ENCODE assay signal across 8 cellular contexts in the genomic region with DNA sequence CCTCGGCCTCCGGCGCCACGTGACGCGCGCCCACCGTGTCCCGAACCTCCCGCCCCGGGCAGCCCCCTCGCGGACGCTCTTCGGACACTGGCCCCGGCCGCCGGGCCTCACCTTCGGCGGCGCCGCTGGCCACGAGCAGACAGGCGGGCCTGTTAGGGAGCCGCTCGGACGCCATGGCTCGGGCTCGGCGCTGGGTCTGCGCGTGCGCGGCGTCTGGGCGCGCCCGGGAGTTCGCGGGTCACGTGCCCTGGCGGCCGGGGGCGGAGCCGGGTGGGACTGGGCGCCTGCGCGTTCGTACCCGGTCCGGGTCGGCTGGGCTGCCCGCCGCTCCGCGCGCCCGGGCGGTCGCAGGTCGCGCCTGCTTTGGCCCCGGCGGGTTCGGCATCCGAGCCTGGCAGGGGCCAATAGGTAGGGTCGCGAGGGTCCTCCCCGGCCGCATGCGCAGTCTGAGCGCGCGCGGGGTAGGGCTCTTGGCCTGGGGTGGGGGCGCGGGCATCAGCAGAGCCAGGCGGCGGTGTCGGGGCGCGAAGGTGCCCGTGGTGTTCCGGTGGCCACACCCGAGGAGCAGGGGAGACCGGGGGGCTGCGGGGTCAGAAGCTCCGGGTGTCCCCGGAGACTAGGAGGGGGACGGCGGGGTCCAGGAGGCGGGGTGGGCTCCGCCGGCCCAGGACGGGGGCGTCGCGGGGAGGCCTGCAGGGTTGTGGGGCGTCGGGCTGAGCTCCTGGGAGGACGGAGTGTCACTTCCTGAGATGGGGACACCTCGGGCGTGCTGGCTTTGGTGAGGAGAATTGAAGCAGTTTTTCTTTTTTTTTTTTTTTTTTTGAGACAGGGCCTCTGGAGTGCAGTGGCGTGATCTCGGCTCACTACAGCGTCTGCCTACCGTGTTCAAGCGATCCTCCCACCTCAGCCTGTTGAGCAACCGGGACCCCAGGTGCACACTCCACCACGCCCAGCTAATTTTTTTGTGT. TPM values are rescaled to one million over a fixed set of nuclear protein-coding genes. Genes with fewer than 3 reads are reported as not detected.
DNase-seq lines count a peak whose midpoint lies in the region; ATAC-seq and TF ChIP-seq lines count a peak whose summit lies in the region.

Gene GATD1 (minus strand): TSS at position 200 of the 968 bp plus-strand sequence. CDS start 25 bp downstream, at position 175.

- peak within 1 kb of the TSS; percentile 93 to 95 for H3K9ac ChIP-seq in colonic mucosa (ENCODE audit: low read depth in 2 of 2, low read length in 2 of 2)

- H3K4me3 ChIP-seq in colonic mucosa, result peak within 1 kb of the TSS; percentile 72

- H3K27ac ChIP-seq in colonic mucosa, result peak within 1 kb of the TSS; percentile 37

- no peaks in the 10 kb centered on the region for H3K36me3 ChIP-seq in colonic mucosa

- H3K4me1 ChIP-seq in colonic mucosa, result peaks cover 16% of the 10 kb centered on the region

- no peaks in the 10 kb centered on the region for H3K27me3 ChIP-seq in colonic mucosa

- peak; percentile 95 for TF ChIP-seq POLR2A in GM19099 (IDR thresholded peaks at IDR 0.05; ENCODE audit: extremely low read depth, insufficient read length, low read depth)

- peak; percentile 39 for ATAC-seq in HG03378 (IDR thresholded peaks at IDR 0.05; ENCODE audit: unreplicated experiment)

- TF ChIP-seq CTCF in colonic mucosa (IDR thresholded peaks at IDR 0.05), result no peak

- peak; percentile 100 for DNase-seq in AG20443 (ENCODE audit: low spot score)
- peak; percentile 72 for DNase-seq in NCI-H510A treated with DMSO at 0.1 percent for 48 hours (lab: John Stamatoyannopoulos, UW)
- peak; percentile 96 for DNase-seq in activated CD4-positive, alpha-beta T cell treated with anti-CD3 and anti-CD28 coated beads for 48 hours
- peak; percentile 94 for DNase-seq in colonic mucosa
- peak; percentile 96 for DNase-seq in left kidney (ENCODE audit: low read depth, low spot score)
- DNase-seq in stimulated activated CD4-positive, alpha-beta T cell treated with anti-CD3 and anti-CD28 coated beads, Interleukin-2, amount 100 ng/mL, for 24 hours, result peak; percentile 96 to 97

- no peaks in the 10 kb centered on the region for H3K9me3 ChIP-seq in colonic mucosa

- intact Hi-C loops in colonic mucosa (cut with DNase I), result no loop called here

RNA-seq across cellular contexts. Expression of gene GATD1, which starts in this region (rescaled TPM):
- 10 to 100 TPM; 39.9 to 84.9 TPM for total RNA-seq in colonic mucosa

Comparison
In these comparisons a context has a peak if more than half of its experiments do, and no peak if none do; other contexts are left out.
1. Peak in every context shown above with its lines: DNase-seq, ATAC-seq, H3K4me3 ChIP-seq and H3K27ac ChIP-seq.